ENCODE assay signal across 19 cellular contexts in the genomic region with DNA sequence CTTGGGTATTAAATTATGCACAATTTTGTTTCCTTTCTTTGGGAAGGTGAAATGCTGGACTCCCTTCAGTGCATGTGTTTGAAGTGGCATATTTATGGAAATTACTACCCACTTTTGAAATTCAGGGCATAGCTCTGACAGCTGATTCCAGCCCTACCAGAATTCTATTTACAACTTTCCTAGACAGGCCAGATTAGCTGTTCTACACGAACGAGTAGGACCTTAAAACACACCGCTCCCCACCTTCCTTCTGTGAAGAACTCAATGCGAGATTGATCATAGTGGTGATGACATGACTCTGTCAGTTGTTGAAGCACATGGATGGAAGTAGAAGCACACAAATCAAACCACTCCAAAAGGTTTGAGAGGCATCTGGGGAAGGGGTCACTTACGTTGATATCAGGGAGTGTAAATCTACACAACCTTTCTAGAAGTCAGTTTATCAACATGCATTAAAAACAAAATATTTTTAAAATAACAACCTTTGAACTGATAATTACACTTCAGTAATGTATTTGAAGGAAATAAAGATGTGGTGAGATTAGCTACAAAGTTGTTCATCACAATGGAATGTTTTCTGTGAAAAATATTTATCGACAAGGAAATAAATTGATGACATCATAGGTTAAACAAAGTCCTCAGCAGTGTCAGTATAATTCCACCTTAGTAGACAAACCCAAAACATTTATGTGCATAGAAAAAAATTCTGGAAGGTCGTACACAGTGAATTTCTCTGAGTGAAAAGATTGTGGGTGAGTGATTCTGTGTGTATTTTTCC. TPM values are rescaled to one million over a fixed set of nuclear protein-coding genes. Genes with fewer than 3 reads are reported as not detected.
A peak's percentile ranks its signal among the peaks of the same experiment; 100 is the strongest.
DNase-seq lines count a peak whose midpoint lies in the region; ATAC-seq and TF ChIP-seq lines count a peak whose summit lies in the region.
"Had no signal": no experiment of that assay in that cellular context is flagged by ENCODE, and none has a peak within 500 bp of the region (broad histone marks: within the 10 kb centered on the region; RNA-seq: fewer than 3 reads in every experiment).

No MANE protein-coding gene starts in this region.

- peak; percentile 42 for ATAC-seq in Right ventricle myocardium superior (ENCODE audit: poor library complexity)
- no peak for ATAC-seq in HG03439 (IDR thresholded peaks at IDR 0.05; ENCODE audit: unreplicated experiment)
- ATAC-seq in GM19324 (IDR thresholded peaks at IDR 0.05; ENCODE audit: low FRiP score, unreplicated experiment): no peak
- ATAC-seq: Panc1 had no signal

- H3K4me3 ChIP-seq in astrocyte of the spinal cord (ENCODE audit: low read depth, low read length): no peak overlapping the region
- H3K4me3 ChIP-seq: testis had no signal

- intact Hi-C loops in Right ventricle myocardium superior (cut with DNase I): no loop called here

- H3K27me3 Mint-ChIP-seq in progenitor cell of endocrine pancreas: no peaks in the 10 kb centered on the region

- in situ Hi-C loops in astrocyte of the spinal cord (cut with HindIII; ENCODE audit: low sequenced_read_pairs): no loop called here

- peaks cover 55% of the 10 kb centered on the region for H3K4me1 Mint-ChIP-seq in progenitor cell of endocrine pancreas (ENCODE audit: low read depth)

- peak; percentile 60 for DNase-seq in EL
- peak; percentile 39 for DNase-seq in astrocyte of the spinal cord (ENCODE audit: low read depth, low spot score)
- no peak for DNase-seq in Right ventricle myocardium superior
- DNase-seq in progenitor cell of endocrine pancreas (ENCODE audit: low spot score, unreplicated experiment): no peak
- no peak for DNase-seq in NCI-H82 (lab: John Stamatoyannopoulos, UW)
- DNase-seq in activated CD4-positive, alpha-beta T cell treated with anti-CD3 and anti-CD28 coated beads for 4 hours: no peak
- DNase-seq: activated CD4-positive, alpha-beta T cell treated with anti-CD3 and anti-CD28 coated beads, Interleukin-2, amount 10 ng/mL, durations not matched to agents 7 days and 5 days; activated T-cell treated with anti-CD3 and anti-CD28 coated beads, Interleukin-2, amount 50 U/mL, for 48 hours; amniotic stem cell; effector CD8-positive, alpha-beta T cell; NCI-H1417 treated with DMSO at 0.1 percent for 48 hours; NCI-H510A; stimulated activated CD4-positive, alpha-beta T cell treated with anti-CD3 and anti-CD28 coated beads, Interleukin-12 subunit alpha, Interleukin-12 subunit beta, amount 100 ng/mL, for 4 hours; T-helper 2 cell; testis had no signal

- peak overlapping the region; percentile 9 for H3K27ac Mint-ChIP-seq in progenitor cell of endocrine pancreas
- H3K27ac Mint-ChIP-seq: activated CD4-positive, alpha-beta T cell treated with anti-CD3 and anti-CD28 coated beads, Interleukin-2, amount 10 ng/mL, durations not matched to agents 7 days and 5 days; IgD-negative memory B cell had no signal

- peaks cover 9% of the 10 kb centered on the region for H3K36me3 Mint-ChIP-seq in progenitor cell of endocrine pancreas (ENCODE audit: insufficient read depth)

- no peak overlapping the region for H3K4me3 Mint-ChIP-seq in progenitor cell of endocrine pancreas (ENCODE audit: low read depth)
- H3K4me3 Mint-ChIP-seq: activated CD4-positive, alpha-beta T cell treated with anti-CD3 and anti-CD28 coated beads, Interleukin-2, amount 10 ng/mL, durations not matched to agents 7 days and 5 days; IgD-negative memory B cell had no signal

- TF ChIP-seq CTCF in astrocyte of the spinal cord (IDR thresholded peaks at IDR 0.05; ENCODE audit: low read depth, low read length): no peak
- no peak for TF ChIP-seq CTCF in progenitor cell of endocrine pancreas (IDR thresholded peaks at IDR 0.05; ENCODE audit: unreplicated experiment)

- H3K9me3 Mint-ChIP-seq in progenitor cell of endocrine pancreas (ENCODE audit: low read depth): no peaks in the 10 kb centered on the region
- H3K9me3 Mint-ChIP-seq: activated CD4-positive, alpha-beta T cell treated with anti-CD3 and anti-CD28 coated beads, Interleukin-2, amount 10 ng/mL, durations not matched to agents 7 days and 5 days; IgD-negative memory B cell had no signal

RNA-seq across cellular contexts. Expression of a gene that starts 29.8 kb away (rescaled TPM):
- total RNA-seq in Right ventricle myocardium superior (19.4 TPM), progenitor cell of endocrine pancreas (26.3 and 30.0 TPM in 2 replicates)
- total RNA-seq: activated CD4-positive, alpha-beta T cell treated with anti-CD3 and anti-CD28 coated beads, Interleukin-2, amount 10 ng/mL, durations not matched to agents 7 days and 5 days had no signal

Comparison
In these comparisons a context has a peak if more than half of its experiments do, and no peak if none do; other contexts are left out.
1. DNase-seq: peak in EL (single experiment) and astrocyte of the spinal cord (single experiment); none in Right ventricle myocardium superior (single experiment), progenitor cell of endocrine pancreas (single experiment), NCI-H82 (single experiment) and activated CD4-positive, alpha-beta T cell treated with anti-CD3 and anti-CD28 coated beads for 4 hours (0 of 2).